8 cellular contexts compared by ENCODE assay signal in the genomic region with DNA sequence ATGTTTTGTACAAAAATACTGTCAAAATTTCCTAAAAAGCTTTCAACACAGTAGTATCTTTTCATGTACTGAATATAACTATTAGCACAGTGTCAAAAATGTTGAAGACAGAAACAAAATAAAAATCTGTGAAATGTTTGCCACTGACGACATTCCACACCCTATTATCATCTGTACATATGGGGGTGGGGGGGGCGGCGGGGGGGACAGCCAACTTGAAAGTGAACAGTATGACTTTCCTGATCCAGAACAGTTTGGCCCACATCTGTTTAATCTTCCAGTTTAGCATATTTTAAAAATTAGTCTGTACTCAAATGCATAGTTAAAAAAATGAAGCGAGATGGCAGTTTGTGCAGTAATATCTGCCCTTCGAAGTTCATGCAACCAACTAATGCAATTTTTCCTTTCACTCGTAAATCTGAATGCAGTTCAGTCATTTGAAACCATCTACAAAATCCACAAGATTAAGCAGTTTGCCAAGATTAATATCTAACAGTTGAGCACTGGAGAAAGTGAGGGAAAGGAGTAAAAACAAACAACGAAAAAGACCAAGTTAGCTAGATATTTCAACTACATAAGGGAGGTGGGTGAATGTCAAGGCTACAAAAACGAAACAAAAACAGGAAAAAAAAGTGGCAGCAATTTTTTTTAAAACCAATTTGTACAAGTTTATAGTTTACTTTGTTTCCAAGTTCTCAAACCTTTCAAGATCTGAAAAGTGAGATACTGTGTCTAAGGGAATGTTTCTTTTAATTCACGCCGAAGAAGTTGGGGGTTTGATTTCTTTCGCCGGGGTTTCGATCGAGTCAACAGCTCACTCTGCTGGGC. TPM values are rescaled to one million over a fixed set of nuclear protein-coding genes. Genes with fewer than 3 reads are reported as not detected.
DNase-seq lines count a peak whose midpoint lies in the region; ATAC-seq, FAIRE-seq and TF ChIP-seq lines count a peak whose summit lies in the region.

No MANE protein-coding gene starts in this region.

- 8% methylated on average over 14 of the region's 14 CpGs for WGBS in HepG2 (ENCODE audit: low lambda C conversion rate)

- CTCF ChIA-PET in HEK293 (lab: Yijun Ruan, JAX): interaction anchor here (0.6 to 1.3 kb wide), 6 partner anchors 8 to 623 kb away, joined by 3 to 5 read pairs (median 4); no protein-coding TSS in a partner anchor
- CTCF ChIA-PET in HepG2 (lab: Yijun Ruan, JAX; ENCODE audit: low intra/inter-chr PET ratio, low total read pairs): no interaction called here

- peak overlapping the region; percentile 94 for H3K27ac ChIP-seq in HEK293 (ENCODE audit: extremely low read depth, low read depth, low read length)
- peak overlapping the region; percentile 93 for H3K27ac ChIP-seq in HepG2 (ENCODE audit: extremely low read length, insufficient read depth, low read length)
- H3K27ac ChIP-seq in tibial artery: peak overlapping the region; percentile 89 to 95

- H3K4me2 ChIP-seq in HepG2 (ENCODE audit: low read depth, low read length): peak overlapping the region; percentile 97

- H2AFZ ChIP-seq in HepG2 (ENCODE audit: low read length): no peak overlapping the region

- H3K4me1 ChIP-seq in HEK293 (ENCODE audit: control insufficient read depth, insufficient read depth, low read length) (peaks cover 39% of the 10 kb centered on the region), HepG2 (ENCODE audit: insufficient read depth, low read length) (peaks cover 61% of the 10 kb centered on the region), tibial artery (peaks cover 0 to 43% (median 27%) of the 10 kb centered on the region in 4 donors)

- POLR2A ChIA-PET in HEK293 (lab: Yijun Ruan, JAX): interaction anchor here (0.7 to 8.1 kb wide), 12 partner anchors 8 to 591 kb away, joined by 3 to 141 read pairs (median 14); no protein-coding TSS in a partner anchor
- POLR2A ChIA-PET in HepG2 (lab: Yijun Ruan, JAX): interaction anchor here (1.2 to 4.3 kb wide), 4 partner anchors 108 to 1525 kb away, joined by 3 to 34 read pairs (median 3); no protein-coding TSS in a partner anchor

- H4K20me1 ChIP-seq in HepG2 (ENCODE audit: insufficient read depth, low read length): peaks cover 18% of the 10 kb centered on the region

- TF ChIP-seq POLR2A in HepG2 (IDR thresholded peaks at IDR 0.05; ENCODE audit: insufficient read depth in 1 of 2, low read depth in 2 of 2, low read length in 2 of 2): no peak

- H3K9me3 ChIP-seq in HEK293 (ENCODE audit: control insufficient read depth, insufficient read depth, low read depth, low read length) (no peaks in the 10 kb centered on the region), HepG2 (ENCODE audit: low read length) (no peaks in the 10 kb centered on the region), tibial artery (no peaks in the 10 kb centered on the region)

- H3K27me3 ChIP-seq in HepG2 (ENCODE audit: control insufficient read depth in 1 of 2, insufficient read depth in 2 of 2, low read length in 2 of 2) (peaks cover 0 to 6% of the 10 kb centered on the region in 2 experiments; a peak in 1 of 5 replicates), tibial artery (no peaks in the 10 kb centered on the region)

- in situ Hi-C loops in HepG2 (cut with HindIII; ENCODE audit: extremely low pct_ligation_motif_present, low pct_unique_long_range_greater_than_20kb): loop anchor here (5.0 to 25.0 kb wide), 6 partner anchors 215 to 1540 kb away; no protein-coding TSS in a partner anchor

- H3K9ac ChIP-seq in HepG2 (ENCODE audit: insufficient read depth, low read depth, low read length): peak overlapping the region; percentile 93

- BruUV-seq in HepG2 (replicated peaks; lab: Mats Ljungman, UMichigan): no TSS peak

- peak; percentile 13 for DNase-seq in A172 (ENCODE audit: low spot score)
- DNase-seq in astrocyte of the hippocampus (ENCODE audit: low read depth, low spot score): peak; percentile 28
- DNase-seq in HepG2 (ENCODE audit: low spot score): no peak
- DNase-seq in tibial artery: no peak
- DNase-seq in cerebellar nuclear complex (lab: John Stamatoyannopoulos, UW): no peak

- ATAC-seq in HepG2 (no peak), GM18909 (IDR thresholded peaks at IDR 0.05; ENCODE audit: poor library complexity, unreplicated experiment) (no peak), HG02973 (IDR thresholded peaks at IDR 0.05; ENCODE audit: unreplicated experiment) (no peak)

- intact Hi-C loops in HepG2 (cut with micrococcal nuclease; ENCODE audit: unreplicated experiment): loop anchor here (2.0 to 10.0 kb wide), 4 partner anchors 392 to 1522 kb away; no protein-coding TSS in a partner anchor
- intact Hi-C loops in tibial artery (cut with DNase I; ENCODE audit: low total_unique reads): loop anchor here (2.0 to 10.0 kb wide), 4 partner anchors 162 to 1068 kb away; no protein-coding TSS in a partner anchor

- H3K79me2 ChIP-seq in HepG2 (ENCODE audit: insufficient read depth, low read length): peaks cover 28% of the 10 kb centered on the region

- no peak for TF ChIP-seq CTCF in HEK293 (tag by site-specific recombination; IDR thresholded peaks at IDR 0.05)
- no peak for TF ChIP-seq CTCF in HepG2 (CRISPR knock-in tag; IDR thresholded peaks at IDR 0.05)
- TF ChIP-seq CTCF in tibial artery (IDR thresholded peaks at IDR 0.05): no peak

- FAIRE-seq in HepG2 (lab: Jason Lieb, UNC): no peak

- TF ChIP-seq EP300 in HepG2 (IDR thresholded peaks at IDR 0.05; ENCODE audit: low read depth in 2 of 2, low read length in 2 of 2) (no peak), HepG2 (CRISPR knock-in tag; IDR thresholded peaks at IDR 0.05; ENCODE audit: borderline replicate concordance) (no peak)

- TF ChIP-seq RAD21 in HepG2 (CRISPR knock-in tag; IDR thresholded peaks at IDR 0.05): no peak

- H3K36me3 ChIP-seq in HEK293 (ENCODE audit: control insufficient read depth in 2 of 2, insufficient read depth in 1 of 2, low read length in 2 of 2): peaks cover 0 to 25% of the 10 kb centered on the region in 2 experiments; a peak in 1 of 3 replicates
- H3K36me3 ChIP-seq in HepG2 (replicated peaks in 1 of 2; ENCODE audit: control insufficient read depth in 1 of 2, insufficient read depth in 2 of 2, low read length in 2 of 2): no peaks in the 10 kb centered on the region
- peaks cover 11 to 25% (median 17%) of the 10 kb centered on the region in 3 donors for H3K36me3 ChIP-seq in tibial artery

- H3K4me3 ChIP-seq in HEK293 (ENCODE audit: low read depth, low read length): peak overlapping the region; percentile 79
- peak overlapping the region; percentile 65 to 99 (median 83) for H3K4me3 ChIP-seq in HepG2 (replicated peaks in 1 of 3; ENCODE audit: insufficient read depth in 1 of 3, low read depth in 2 of 3, low read length in 3 of 3)
- H3K4me3 ChIP-seq in tibial artery: peak overlapping the region; percentile 74 to 89

TF ChIP-seq in HEK293, 187 proteins besides CTCF, POLR2A, EP300 and RAD21 (continues in another document):
- TF ChIP-seq ZFP3 (tag by site-specific recombination; IDR thresholded peaks at IDR 0.05; ENCODE audit: low read depth): no peak
- TF ChIP-seq ZNF664 (tag by site-specific recombination; IDR thresholded peaks at IDR 0.05): peak; percentile 84
- TF ChIP-seq EGR2 (tag by site-specific recombination; IDR thresholded peaks at IDR 0.05; ENCODE audit: low read depth): no peak
- 0 out of 2 replicates have a peak, but pooled peaks have one; percentile 1 for TF ChIP-seq SP7 (tag by site-specific recombination; IDR thresholded peaks at IDR 0.05)

TF ChIP-seq in HepG2, 621 proteins besides CTCF, POLR2A, EP300 and RAD21:
- TF ChIP-seq ZFP82 (CRISPR knock-in tag; IDR thresholded peaks at IDR 0.05; ENCODE audit: borderline replicate concordance): peak; percentile 61; the same call in 1 of the 2 replicates
- TF ChIP-seq MEIS1 (CRISPR knock-in tag; IDR thresholded peaks at IDR 0.05; ENCODE audit: borderline replicate concordance): no peak

RNA-seq across cellular contexts. Expression of gene CITED2, which starts 1.9 kb away (rescaled TPM):
- total RNA-seq in A172 (2014; rRNA removed; shearing (Covaris generic)): 140 and 169 TPM in 2 replicates
- total RNA-seq in HepG2 (2016; rRNA removed; fragmentation: Illumina TruSeq; extraction: Trizol): 16.8 and 17.6 TPM in 2 replicates
- 3.3 and 5.6 TPM in 2 replicates for total RNA-seq in HepG2 (2016; cell fraction: cytosol; rRNA removed; fragmentation: Illumina TruSeq; extraction: Trizol; ENCODE audit: low read depth)
- total RNA-seq in HepG2 (2016; cell fraction: insoluble cytoplasmic fraction; rRNA removed; fragmentation: Illumina TruSeq; extraction: Trizol): 12.5 and 18.6 TPM in 2 replicates
- 8.2 and 9.8 TPM in 2 replicates for total RNA-seq in HepG2 (2016; cell fraction: membrane; rRNA removed; fragmentation: Illumina TruSeq; extraction: Trizol)
- total RNA-seq in HepG2 (2016; cell fraction: nucleus; rRNA removed; fragmentation: Illumina TruSeq; extraction: Trizol): 10.2 and 12.3 TPM in 2 replicates
- polyA plus RNA-seq in HepG2 (2011; rRNA removed): 57.2 and 66.8 TPM in 2 replicates
- polyA plus RNA-seq in HepG2 (2011; cell fraction: cytosol; rRNA removed): 22.6 and 34.2 TPM in 2 replicates
- 38.3 and 44.4 TPM in 2 replicates for polyA plus RNA-seq in HepG2 (2011; cell fraction: nucleus; rRNA removed)
- 27.9 and 37.4 TPM in 2 replicates for polyA plus RNA-seq in HepG2 (2012)
- polyA plus RNA-seq in HepG2 (2016; cell fraction: cytosol; fragmentation: Illumina TruSeq; extraction: Trizol; ENCODE audit: low read depth): 4.1 and 4.2 TPM in 2 replicates
- 26.3 and 33.5 TPM in 2 replicates for polyA plus RNA-seq in HepG2 (2016; cell fraction: insoluble cytoplasmic fraction; fragmentation: Illumina TruSeq; extraction: Trizol; ENCODE audit: low read depth)
- polyA plus RNA-seq in HepG2 (2016; cell fraction: membrane; fragmentation: Illumina TruSeq; extraction: Trizol; ENCODE audit: low read depth): 7.9 and 8.1 TPM in 2 replicates
- 29.6 and 30.7 TPM in 2 replicates for polyA plus RNA-seq in HepG2 (2016; cell fraction: nucleus; fragmentation: Illumina TruSeq; extraction: Trizol; ENCODE audit: insufficient read depth, low read depth)
- 17.4 and 116 TPM in 2 replicates for polyA minus RNA-seq in HepG2 (2011; rRNA and poly(A)+ RNA removed; ENCODE audit: low replicate concordance)
- 48.9 and 60.6 TPM in 2 replicates for polyA minus RNA-seq in HepG2 (2011; cell fraction: cytosol; rRNA and poly(A)+ RNA removed)
- 23.0 and 29.2 TPM in 2 replicates for polyA minus RNA-seq in HepG2 (2011; cell fraction: nucleus; rRNA and poly(A)+ RNA removed)

Comparison
In these comparisons a context has a peak if more than half of its experiments do, and no peak if none do; other contexts are left out.
1. DNase-seq: peak in A172 (single experiment) and astrocyte of the hippocampus (single experiment); none in HepG2 (single experiment), tibial artery (0 of 2) and cerebellar nuclear complex (0 of 2).
2. Peak in every context shown above with its lines, with median percentiles within 50 percentile points of each other: H3K27ac ChIP-seq and H3K4me3 ChIP-seq.